In the genomic region with DNA sequence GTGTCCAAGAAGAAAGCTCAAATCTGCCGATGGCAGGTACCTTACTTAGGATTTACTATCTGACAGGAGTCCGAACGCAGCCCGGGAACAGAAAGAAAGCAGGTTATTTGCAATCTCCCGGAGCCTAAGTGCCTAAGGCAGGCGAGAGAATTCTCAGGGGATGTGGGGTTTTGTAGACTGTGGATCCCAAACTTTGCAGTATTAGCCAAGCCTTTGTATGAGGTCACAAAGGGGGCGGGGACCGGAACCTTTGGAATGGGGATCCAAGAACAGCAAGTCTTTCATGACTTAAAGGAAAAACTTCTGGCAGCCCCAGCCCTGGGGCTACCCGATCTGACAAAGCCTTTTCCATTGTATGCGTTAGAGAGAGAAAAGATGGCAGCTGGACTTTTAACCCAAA, we compare ENCODE assay signal across 7 cellular contexts.
DNase-seq lines count a peak whose midpoint lies in the region; ATAC-seq and TF ChIP-seq lines count a peak whose summit lies in the region.
"Not testable (repeated sequence)": the region's sequence is repeated elsewhere in the genome, so short reads cannot be mapped to it uniquely, and the experiment has no call there.

No MANE protein-coding gene starts in this region.

- H3K9me3 Mint-ChIP-seq in brain: not testable (repeated sequence)

- not testable (repeated sequence) for H3K14ac ChIP-seq in neuronal stem cell (ENCODE audit: low read length)

- not testable (repeated sequence) for H2AK5ac ChIP-seq in mesendoderm (ENCODE audit: low read length); neuronal stem cell (ENCODE audit: low read depth, low read length)

- not testable (repeated sequence) for H3K4me3 ChIP-seq in fibroblast of mammary gland (ENCODE audit: control insufficient read depth, low read depth, low read length); mesendoderm (ENCODE audit: low read length); neuronal stem cell (ENCODE audit: low read length in 2 of 2)
- peak overlapping the region; percentile 49 for H3K4me3 ChIP-seq in thoracic aorta

- H3K4me2 ChIP-seq in mesendoderm (ENCODE audit: low read length); neuronal stem cell (ENCODE audit: insufficient read depth, low read length, poor library complexity, severe bottlenecking): not testable (repeated sequence)

- not testable (repeated sequence) for H3K4ac ChIP-seq in mesendoderm (ENCODE audit: low read depth, low read length); neuronal stem cell (ENCODE audit: low read length)

- not testable (repeated sequence) for H3K23ac ChIP-seq in mesendoderm (ENCODE audit: low read length); neuronal stem cell (ENCODE audit: low read depth, low read length, poor library complexity)

- DNase-seq in COLO829 (ENCODE audit: low spot score): peak; percentile 34
- DNase-seq in RPMI7951 (ENCODE audit: low read depth): peak; percentile 65
- peak; percentile 71 for DNase-seq in fibroblast of mammary gland (ENCODE audit: low read depth)
- peak; percentile 58 for DNase-seq in mesendoderm
- not testable (repeated sequence) for DNase-seq in neuronal stem cell (ENCODE audit: low spot score); thoracic aorta (ENCODE audit: low spot score)

- H2BK12ac ChIP-seq in neuronal stem cell (ENCODE audit: low read length): not testable (repeated sequence)

- H3K9me3 ChIP-seq in neuronal stem cell (replicated peaks in 1 of 2; ENCODE audit: control insufficient read depth in 2 of 2, insufficient read depth in 1 of 2, low read depth in 1 of 2, low read length in 2 of 2); thoracic aorta: not testable (repeated sequence)

- peak overlapping the region; percentile 31 for H3K27ac ChIP-seq in mesendoderm (ENCODE audit: low read depth, low read length)
- H3K27ac ChIP-seq in neuronal stem cell (replicated peaks; ENCODE audit: low read length): peak overlapping the region; percentile 86
- H3K27ac ChIP-seq in thoracic aorta: peak overlapping the region in 1 of 2 donors; percentile 60

- H4K8ac ChIP-seq in mesendoderm (ENCODE audit: low read depth, low read length); neuronal stem cell (ENCODE audit: low read depth, low read length): not testable (repeated sequence)

- H2AFZ ChIP-seq in neuronal stem cell (ENCODE audit: low read length): peak overlapping the region; percentile 80

- H3K9ac ChIP-seq in mesendoderm (ENCODE audit: low read length); neuronal stem cell (ENCODE audit: low read depth, low read length, poor library complexity): not testable (repeated sequence)

- no CpG with 5 or more reads among the region's 10 CpGs for whole genome bisulfite sequencing in mesendoderm (ENCODE audit: extremely low coverage, insufficient coverage, low lambda C conversion rate)
- WGBS in neuronal stem cell (ENCODE audit: extremely low coverage in 2 of 2, insufficient read length in 2 of 2, insufficient replicate concordance in 1 of 2), 2 donors: no CpG with 5 or more reads among the region's 10 CpGs

- H3K36me3 Mint-ChIP-seq in brain: not testable (repeated sequence)

- H4K5ac ChIP-seq in mesendoderm (ENCODE audit: low read length): not testable (repeated sequence)

- H3K4me1 Mint-ChIP-seq in brain: peaks cover 18% of the 10 kb centered on the region

- peak overlapping the region in 4 of 5 experiments; percentile 31 to 81 (median 70) for H3K27ac Mint-ChIP-seq in brain

- not testable (repeated sequence) for ATAC-seq in thoracic aorta (ENCODE audit: insufficient number of reproducible peaks, low FRiP score, low read depth)

- H3K4me3 Mint-ChIP-seq in brain: not testable (repeated sequence)

- H3K79me1 ChIP-seq in mesendoderm (ENCODE audit: low read length); neuronal stem cell (ENCODE audit: low read depth, low read length): not testable (repeated sequence)

- TF ChIP-seq CTCF in brain (conservative IDR thresholded peaks at IDR 0.05); fibroblast of mammary gland (conservative IDR thresholded peaks at IDR 0.05; ENCODE audit: control insufficient read depth, insufficient read depth, low read depth, low read length); thoracic aorta (IDR thresholded peaks at IDR 0.05): not testable (repeated sequence)

- H3K27me3 Mint-ChIP-seq in brain: not testable (repeated sequence)

- not testable (repeated sequence) for H2BK15ac ChIP-seq in mesendoderm (replicated peaks; ENCODE audit: low read depth); neuronal stem cell (ENCODE audit: low read length)

- not testable (repeated sequence) for H2BK120ac ChIP-seq in mesendoderm (ENCODE audit: low read depth, low read length); neuronal stem cell (ENCODE audit: low read depth, low read length)

- not testable (repeated sequence) for H3K79me2 ChIP-seq in mesendoderm (ENCODE audit: control insufficient read depth, insufficient read depth, low read length)

- H3K36me3 ChIP-seq in mesendoderm (ENCODE audit: control insufficient read depth, insufficient read depth, low read length); neuronal stem cell (replicated peaks in 1 of 2; ENCODE audit: control insufficient read depth in 2 of 2, insufficient read depth in 2 of 2, low read length in 2 of 2); thoracic aorta: not testable (repeated sequence)

- H3K56ac ChIP-seq in mesendoderm (ENCODE audit: low read length): not testable (repeated sequence)

- H3K27me3 ChIP-seq in mesendoderm (ENCODE audit: insufficient read depth, low read length, poor library complexity); neuronal stem cell (ENCODE audit: control insufficient read depth in 3 of 3, insufficient read depth in 3 of 3, low read depth in 1 of 3, low read length in 3 of 3); thoracic aorta (replicated peaks; ENCODE audit: insufficient read depth): not testable (repeated sequence)

- not testable (repeated sequence) for H3K4me1 ChIP-seq in mesendoderm (ENCODE audit: control insufficient read depth, low read depth, low read length); neuronal stem cell (ENCODE audit: control insufficient read depth in 2 of 2, insufficient read depth in 1 of 2, low read depth in 1 of 2, low read length in 2 of 2)
- H3K4me1 ChIP-seq in thoracic aorta (ENCODE audit: control insufficient read depth in 1 of 2, low read depth in 2 of 2): peaks cover 16 to 28% of the 10 kb centered on the region in 2 donors

- not testable (repeated sequence) for H2BK5ac ChIP-seq in mesendoderm (ENCODE audit: low read length)
- H2BK5ac ChIP-seq in neuronal stem cell (ENCODE audit: low read length): peak overlapping the region; percentile 53

- H3K18ac ChIP-seq in mesendoderm (ENCODE audit: low read length): peak overlapping the region; percentile 23
- peak overlapping the region; percentile 98 for H3K18ac ChIP-seq in neuronal stem cell (ENCODE audit: low read length)

- H4K91ac ChIP-seq in neuronal stem cell (ENCODE audit: low read depth, low read length, poor library complexity): not testable (repeated sequence)
